8 cellular contexts compared by ENCODE assay signal in the genomic region with DNA sequence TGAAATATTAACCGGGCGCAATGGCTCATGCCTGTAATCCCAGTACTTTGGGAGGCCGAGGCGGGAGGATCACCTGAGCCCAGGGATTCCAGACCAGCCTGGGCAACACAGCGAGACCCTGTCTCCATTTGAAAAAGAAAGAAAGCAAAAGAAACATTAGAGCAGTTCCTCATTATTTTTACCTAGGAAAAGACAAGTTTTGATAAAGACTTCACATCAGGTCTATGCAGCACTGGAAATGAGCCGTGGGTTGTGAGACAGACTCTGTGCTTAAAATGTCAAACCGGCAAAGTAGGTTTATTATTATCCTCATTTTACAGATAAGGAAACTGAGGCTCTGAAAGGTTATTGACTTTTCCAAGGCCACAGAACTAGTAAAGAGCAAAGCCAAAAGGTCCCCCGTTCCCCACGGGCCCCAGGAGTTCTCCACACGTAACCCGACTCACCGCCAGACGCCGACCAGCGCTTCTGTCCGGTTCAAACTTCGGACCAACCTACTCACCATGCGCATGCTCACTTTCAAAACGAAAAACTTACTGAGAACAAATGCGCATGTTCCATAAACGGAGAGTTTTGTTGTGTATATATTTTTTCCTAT. TPM values are rescaled to one million over a fixed set of nuclear protein-coding genes. Genes with fewer than 3 reads are reported as not detected.
DNase-seq lines count a peak whose midpoint lies in the region; ATAC-seq and TF ChIP-seq lines count a peak whose summit lies in the region.

No MANE protein-coding gene starts in this region.

- ATAC-seq in GM19395 (IDR thresholded peaks at IDR 0.05; ENCODE audit: unreplicated experiment): peak; percentile 67
- peak; percentile 53 for ATAC-seq in HG03097 (IDR thresholded peaks at IDR 0.05; ENCODE audit: low FRiP score, unreplicated experiment)
- no peak for ATAC-seq in activated CD8-positive, alpha-beta T cell treated with anti-CD3 and anti-CD28 coated beads for 36 hours

- intact Hi-C loops in activated CD8-positive, alpha-beta T cell treated with anti-CD3 and anti-CD28 coated beads for 36 hours (cut with micrococcal nuclease): no loop called here

- no peak for TF ChIP-seq CTCF in activated CD8-positive, alpha-beta T cell treated with anti-CD3 and anti-CD28 coated beads for 36 hours (IDR thresholded peaks at IDR 0.05)
- TF ChIP-seq CTCF in glutamatergic neuron (IDR thresholded peaks at IDR 0.05; ENCODE audit: partially characterized antibody, unreplicated experiment): no peak

- POLR2A ChIA-PET in activated CD8-positive, alpha-beta T cell treated with anti-CD3 and anti-CD28 coated beads for 36 hours (lab: Charles Lee): interaction anchor here (0.5 to 3.9 kb wide), 18 partner anchors 17 to 274 kb away, joined by 3 to 23 read pairs (median 4); a partner anchor contains a TSS

- peak overlapping the region; percentile 93 for H3K4me3 Mint-ChIP-seq in activated CD8-positive, alpha-beta T cell treated with anti-CD3 and anti-CD28 coated beads for 36 hours
- peak overlapping the region; percentile 96 for H3K4me3 Mint-ChIP-seq in glutamatergic neuron (ENCODE audit: unreplicated experiment)

- peaks cover 30% of the 10 kb centered on the region for H3K36me3 Mint-ChIP-seq in activated CD8-positive, alpha-beta T cell treated with anti-CD3 and anti-CD28 coated beads for 36 hours (ENCODE audit: low read depth)
- no peaks in the 10 kb centered on the region for H3K36me3 Mint-ChIP-seq in glutamatergic neuron (ENCODE audit: unreplicated experiment)

- H3K4me1 Mint-ChIP-seq in activated CD8-positive, alpha-beta T cell treated with anti-CD3 and anti-CD28 coated beads for 36 hours (ENCODE audit: low read depth): peaks cover 40% of the 10 kb centered on the region
- H3K4me1 Mint-ChIP-seq in glutamatergic neuron (ENCODE audit: low read depth, unreplicated experiment): peaks cover 5% of the 10 kb centered on the region

- no peak for DNase-seq in activated CD8-positive, alpha-beta T cell treated with anti-CD3 and anti-CD28 coated beads for 36 hours
- DNase-seq in glutamatergic neuron (no peak), putamen (ENCODE audit: low spot score) (peak; percentile 11), NCI-H2107 treated with DMSO at 0.1 percent for 48 hours (lab: John Stamatoyannopoulos, UW; ENCODE audit: unreplicated experiment) (no peak), NCI-H187 treated with DMSO at 0.1 percent for 48 hours (lab: John Stamatoyannopoulos, UW) (no peak)
- no peak for DNase-seq in activated CD4-positive, CD25-positive, alpha-beta regulatory T cell treated with anti-CD3 and anti-CD28 coated beads, Interleukin-2, amount 50 U/mL, for 72 hours

- H3K27me3 Mint-ChIP-seq in activated CD8-positive, alpha-beta T cell treated with anti-CD3 and anti-CD28 coated beads for 36 hours: no peaks in the 10 kb centered on the region
- peaks cover 13% of the 10 kb centered on the region for H3K27me3 Mint-ChIP-seq in glutamatergic neuron (ENCODE audit: unreplicated experiment)

- no peaks in the 10 kb centered on the region for H3K9me3 Mint-ChIP-seq in activated CD8-positive, alpha-beta T cell treated with anti-CD3 and anti-CD28 coated beads for 36 hours
- peaks cover 5% of the 10 kb centered on the region for H3K9me3 Mint-ChIP-seq in glutamatergic neuron (ENCODE audit: unreplicated experiment)

- peak overlapping the region; percentile 92 for H3K27ac Mint-ChIP-seq in activated CD8-positive, alpha-beta T cell treated with anti-CD3 and anti-CD28 coated beads for 36 hours
- peak overlapping the region; percentile 98 for H3K27ac Mint-ChIP-seq in glutamatergic neuron (ENCODE audit: unreplicated experiment)

- CTCF ChIA-PET in activated CD8-positive, alpha-beta T cell treated with anti-CD3 and anti-CD28 coated beads for 36 hours (lab: Charles Lee): interaction anchor here (1.1 to 2.9 kb wide), 5 partner anchors 17 to 144 kb away, joined by 3 to 11 read pairs (median 6); no protein-coding TSS in a partner anchor

RNA-seq across cellular contexts. Expression of a gene that starts 0.4 kb away (rescaled TPM):
- total RNA-seq in activated CD8-positive, alpha-beta T cell treated with anti-CD3 and anti-CD28 coated beads for 36 hours: 10 to 100 TPM in 1 of 2 experiments, 1 to 10 TPM in 1; 7.9 to 11.1 TPM
- 9.7 TPM for total RNA-seq in glutamatergic neuron (ENCODE audit: unreplicated experiment)

RNA-seq across cellular contexts. Expression of a gene that starts 0.6 kb away (rescaled TPM):
- total RNA-seq in activated CD8-positive, alpha-beta T cell treated with anti-CD3 and anti-CD28 coated beads for 36 hours: 10 to 100 TPM; 39.9 to 44.2 TPM
- total RNA-seq in glutamatergic neuron (ENCODE audit: unreplicated experiment): 45.0 TPM
